In genomic region chr2:71700041-71700879, GRCh38 we compare ENCODE assay signal across 16 cellular contexts.
DNase-seq lines count a peak whose midpoint lies in the region; ATAC-seq and TF ChIP-seq lines count a peak whose summit lies in the region.
"Had no signal": no experiment of that assay in that cellular context is flagged by ENCODE, and none has a peak within 500 bp of the region (broad histone marks: within the 10 kb centered on the region; RNA-seq: fewer than 3 reads in every experiment).

No MANE protein-coding gene starts in this region.

- WGBS in psoas muscle, 3 donors, result 29 to 37% (median 36%) methylated on average over 17 to 18 of the region's 18 CpGs

- no peak overlapping the region for H3K4me3 Mint-ChIP-seq in GM23338
- H3K4me3 Mint-ChIP-seq: IgD-negative memory B cell, memory B cell had no signal

- H3K9me3 ChIP-seq in psoas muscle, result no peaks in the 10 kb centered on the region
- H3K9me3 ChIP-seq: BE2C had no signal

- TF ChIP-seq CTCF in GM23338 (conservative IDR thresholded peaks at IDR 0.05; ENCODE audit: low read depth in 2 of 2) (no peak), psoas muscle (IDR thresholded peaks at IDR 0.05) (no peak)

- intact Hi-C loops in cardiac septum (cut with DNase I) (loop anchor here (1.0 to 10.0 kb wide), 5 partner anchors 15 to 445 kb away; partner anchors contain the start of gene CYP26B1), psoas muscle (cut with DNase I) (loop anchor here in 1 of 2 donors (5.0 kb wide), 1 partner anchor 47 kb away; no protein-coding TSS in a partner anchor)

- H4K20me1 ChIP-seq in GM23338 (replicated peaks; ENCODE audit: insufficient read depth), result no peaks in the 10 kb centered on the region

- peaks cover 17% of the 10 kb centered on the region for H3K27me3 Mint-ChIP-seq in GM23338 (ENCODE audit: insufficient read depth, low read depth, poor library complexity)

- no peaks in the 10 kb centered on the region for H3K9me2 ChIP-seq in GM23338 (ENCODE audit: insufficient read depth)

- H3K4me3 ChIP-seq in GM23338 (no peak overlapping the region), psoas muscle (no peak overlapping the region)

- DNase-seq in GM23338 (ENCODE audit: low spot score) (no peak), NCI-H526 treated with DMSO at 0.1 percent for 48 hours (lab: John Stamatoyannopoulos, UW) (peak; percentile 6), cardiac septum (ENCODE audit: low spot score) (peak; percentile 71), psoas muscle (no peak), globus pallidus (ENCODE audit: low spot score) (no peak), SHP77 treated with DMSO at 0.1 percent for 48 hours (lab: John Stamatoyannopoulos, UW) (no peak)
- DNase-seq: activated naive CD4-positive, alpha-beta T cell treated with anti-CD3 and anti-CD28 coated beads, Interleukin-2, amount 50 U/mL, for 16 hours; BE2C; cerebellar nuclear complex; NCI-H1105; stimulated activated CD4-positive, alpha-beta T cell treated with anti-CD3 and anti-CD28 coated beads, Interleukin-1b, Interleukin-23, amount 100 ng/mL, for 48 hours had no signal

- H3K4me2 ChIP-seq in GM23338, result no peak overlapping the region

- no peak overlapping the region for H3K27ac Mint-ChIP-seq in GM23338
- H3K27ac Mint-ChIP-seq: IgD-negative memory B cell, memory B cell had no signal

- peaks cover 14% of the 10 kb centered on the region for H3K4me1 Mint-ChIP-seq in GM23338
- H3K4me1 Mint-ChIP-seq: IgD-negative memory B cell had no signal

- no peaks in the 10 kb centered on the region; the same call in 2 of the 3 replicates for H3K36me3 Mint-ChIP-seq in GM23338 (ENCODE audit: low read depth)
- H3K36me3 Mint-ChIP-seq: memory B cell had no signal

- no peaks in the 10 kb centered on the region for H3K79me2 ChIP-seq in GM23338 (replicated peaks; ENCODE audit: insufficient read depth)
- H3K79me2 ChIP-seq: parathyroid adenoma had no signal

- H3K27me3 ChIP-seq in GM23338 (ENCODE audit: insufficient read depth) (no peaks in the 10 kb centered on the region), psoas muscle (ENCODE audit: insufficient read depth in 3 of 3, low read length in 2 of 3) (no peaks in the 10 kb centered on the region)
- H3K27me3 ChIP-seq: BE2C had no signal

- H3K27ac ChIP-seq in GM23338 (ENCODE audit: low read depth) (no peak overlapping the region), psoas muscle (peak overlapping the region; percentile 90)
- H3K27ac ChIP-seq: parathyroid adenoma had no signal

- H3F3A ChIP-seq in GM23338 (replicated peaks; ENCODE audit: low read depth), result no peaks in the 10 kb centered on the region

- H3K4me1 ChIP-seq in GM23338 (ENCODE audit: insufficient read depth), result peaks cover 6% of the 10 kb centered on the region
- H3K4me1 ChIP-seq in psoas muscle, result peaks cover 45% of the 10 kb centered on the region
- H3K4me1 ChIP-seq: BE2C, parathyroid adenoma had no signal

- ATAC-seq in GM23338 (peak; percentile 14; the same call in 2 of the 3 replicates), psoas muscle (peak; percentile 11 to 21 (median 16)), HG03442 (IDR thresholded peaks at IDR 0.05; ENCODE audit: unreplicated experiment) (no peak), GM18868 (IDR thresholded peaks at IDR 0.05; ENCODE audit: unreplicated experiment) (no peak)

- H3K9me3 Mint-ChIP-seq in GM23338, result peaks cover 9% of the 10 kb centered on the region; the same call in 1 of the 3 replicates
- H3K9me3 Mint-ChIP-seq: IgD-negative memory B cell, memory B cell had no signal

- H3K36me3 ChIP-seq in GM23338 (ENCODE audit: insufficient read depth) (no peaks in the 10 kb centered on the region), psoas muscle (ENCODE audit: insufficient read depth in 1 of 2, low read depth in 1 of 2) (no peaks in the 10 kb centered on the region)
- H3K36me3 ChIP-seq: BE2C had no signal

- H2AFZ ChIP-seq in GM23338, result no peak overlapping the region
- H2AFZ ChIP-seq: parathyroid adenoma had no signal

TF ChIP-seq in GM23338, 12 proteins besides CTCF, POLR2A, EP300 and RAD21:
- TF ChIP-seq ZNF331 (CRISPR knock-in tag; IDR thresholded peaks at IDR 0.05; ENCODE audit: low read depth) (no peak), EZH2 (IDR thresholded peaks at IDR 0.05; ENCODE audit: low read depth, unreplicated experiment) (no peak)
TF ChIP-seq in GM23338: peak in this region for 0.

Comparison
In these comparisons a context has a peak if more than half of its experiments do, and no peak if none do; other contexts are left out.
1. ATAC-seq: peak in GM23338 (single experiment) and psoas muscle (4 of 4); none in HG03442 (single experiment) and GM18868 (single experiment).
2. DNase-seq: peak in NCI-H526 treated with DMSO at 0.1 percent for 48 hours (single experiment) and cardiac septum (single experiment); none in GM23338 (single experiment), psoas muscle (0 of 2), globus pallidus (single experiment) and SHP77 treated with DMSO at 0.1 percent for 48 hours (single experiment).